ENCODE assay signal across 22 cellular contexts in genomic region chr5:10745133-10745532, GRCh38. TPM values are rescaled to one million over a fixed set of nuclear protein-coding genes. Genes with fewer than 3 reads are reported as not detected.
A peak's percentile ranks its signal among the peaks of the same experiment; 100 is the strongest.
DNase-seq lines count a peak whose midpoint lies in the region; ATAC-seq, FAIRE-seq and TF ChIP-seq lines count a peak whose summit lies in the region.
"Had no signal": no experiment of that assay in that cellular context is flagged by ENCODE, and none has a peak within 500 bp of the region (broad histone marks: within the 10 kb centered on the region; RNA-seq: fewer than 3 reads in every experiment).

No MANE protein-coding gene starts in this region.

- in situ Hi-C loops in GM13977 (cut with MboI; ENCODE audit: low pct_unique_long_range_greater_than_20kb, low sequenced_read_pairs, unreplicated experiment), result no loop called here

- peak overlapping the region; percentile 47 for H3K27ac ChIP-seq in left ventricle myocardium inferior (replicated peaks)

- DNase-seq in ELR (ENCODE audit: low read depth), result peak; percentile 24
- DNase-seq in bronchial epithelial cell (ENCODE audit: low read depth), result peak; percentile 76
- no peak for DNase-seq in left ventricle myocardium inferior
- DNase-seq in sciatic nerve (ENCODE audit: low spot score), result no peak
- DNase-seq in activated naive CD4-positive, alpha-beta T cell treated with anti-CD3 and anti-CD28 coated beads, Interleukin-2, amount 50 U/mL, for 72 hours (ENCODE audit: low spot score in 2 of 2), result no peak
- no peak for DNase-seq in GM13977 (ENCODE audit: low spot score)
- DNase-seq in GDM1 (lab: John Stamatoyannopoulos, UW), result no peak
- no peak for DNase-seq in DMS53 treated with DMSO at 0.1 percent for 48 hours (lab: John Stamatoyannopoulos, UW; ENCODE audit: unreplicated experiment)
- DNase-seq: activated CD4-positive, alpha-beta T cell treated with anti-CD3 and anti-CD28 coated beads for 36 hours; CD8-positive, alpha-beta memory T cell; DND-41; endodermal cell; hypothalamus; kidney; NCI-H1105 treated with DMSO at 0.1 percent for 48 hours; NCI-H524 treated with DMSO at 0.1 percent for 48 hours; pancreas; SHP77 had no signal

- peaks cover 11% of the 10 kb centered on the region for H3K9me3 ChIP-seq in left ventricle myocardium inferior (replicated peaks)
- H3K9me3 ChIP-seq: pancreas had no signal

- intact Hi-C loops in left ventricle myocardium inferior (cut with micrococcal nuclease), result no loop called here
- intact Hi-C loops in sciatic nerve (cut with DNase I), result no loop called here

- no peak for FAIRE-seq in bronchial epithelial cell (lab: Jason Lieb, UNC)
- FAIRE-seq: colon, kidney, pancreas had no signal

- H3K27me3 ChIP-seq in bronchial epithelial cell (ENCODE audit: control insufficient read depth, insufficient read depth, low read length) (no peaks in the 10 kb centered on the region), left ventricle myocardium inferior (ENCODE audit: low read depth) (no peaks in the 10 kb centered on the region)
- H3K27me3 ChIP-seq: pancreas had no signal

- H3K4me3 ChIP-seq in bronchial epithelial cell (ENCODE audit: low read depth, low read length) (no peak overlapping the region), left ventricle myocardium inferior (no peak overlapping the region)
- H3K4me3 ChIP-seq: pancreas had no signal

- H3K36me3 Mint-ChIP-seq in activated naive CD4-positive, alpha-beta T cell treated with anti-CD3 and anti-CD28 coated beads, Interleukin-2, amount 50 U/mL, for 72 hours, result peaks cover 51 to 52% of the 10 kb centered on the region in 2 donors

- H3K36me3 ChIP-seq in bronchial epithelial cell (ENCODE audit: control insufficient read depth, insufficient read depth, low read length) (peaks cover 6% of the 10 kb centered on the region), left ventricle myocardium inferior (peaks cover 71% of the 10 kb centered on the region)

- peaks cover 33% of the 10 kb centered on the region for H3K4me1 ChIP-seq in left ventricle myocardium inferior

- peak; percentile 26 for ATAC-seq in sciatic nerve
- ATAC-seq in activated naive CD4-positive, alpha-beta T cell treated with anti-CD3 and anti-CD28 coated beads, Interleukin-2, amount 50 U/mL, for 72 hours, result no peak
- ATAC-seq: activated CD4-positive, alpha-beta T cell treated with anti-CD3 and anti-CD28 coated beads for 36 hours; HCT116; pancreas; stimulated activated effector memory CD8-positive, alpha-beta T cell treated with anti-CD3 and anti-CD28 coated beads, Interleukin-12 subunit alpha, Interleukin-12 subunit beta, amount 100 ng/mL, for 72 hours had no signal

- TF ChIP-seq CTCF in bronchial epithelial cell (IDR thresholded peaks at IDR 0.05; ENCODE audit: insufficient read depth, low read length, severe bottlenecking) (no peak), left ventricle myocardium inferior (IDR thresholded peaks at IDR 0.05; ENCODE audit: borderline replicate concordance) (no peak), GM13977 (IDR thresholded peaks at IDR 0.05; ENCODE audit: extremely low read depth, insufficient read depth, missing control alignments) (no peak)

- H3K9me3 Mint-ChIP-seq in activated naive CD4-positive, alpha-beta T cell treated with anti-CD3 and anti-CD28 coated beads, Interleukin-2, amount 50 U/mL, for 72 hours, result peaks cover 0 to 8% of the 10 kb centered on the region in 2 donors
- H3K9me3 Mint-ChIP-seq: CD8-positive, alpha-beta memory T cell had no signal

- H3K27ac Mint-ChIP-seq in activated naive CD4-positive, alpha-beta T cell treated with anti-CD3 and anti-CD28 coated beads, Interleukin-2, amount 50 U/mL, for 72 hours, result no peak overlapping the region
- H3K27ac Mint-ChIP-seq: activated CD4-positive, alpha-beta T cell treated with anti-CD3 and anti-CD28 coated beads for 36 hours; CD8-positive, alpha-beta memory T cell; endodermal cell; nephron; stimulated activated effector memory CD8-positive, alpha-beta T cell treated with anti-CD3 and anti-CD28 coated beads, Interleukin-12 subunit alpha, Interleukin-12 subunit beta, amount 100 ng/mL, for 72 hours had no signal

RNA-seq across cellular contexts. Expression of gene DAP, which starts 15.9 kb away (rescaled TPM):
- 10.5 and 11.8 TPM in 2 replicates for total RNA-seq in bronchial epithelial cell
- total RNA-seq in left ventricle myocardium inferior, result 22.9 TPM
- total RNA-seq in sciatic nerve, result 65.4 TPM
- total RNA-seq in activated naive CD4-positive, alpha-beta T cell treated with anti-CD3 and anti-CD28 coated beads, Interleukin-2, amount 50 U/mL, for 72 hours, result 10 to 100 TPM; 21.9 to 37.7 TPM

Comparison
In these comparisons a context has a peak if more than half of its experiments do, and no peak if none do; other contexts are left out.
1. DNase-seq: peak in ELR (single experiment) and bronchial epithelial cell (single experiment); none in left ventricle myocardium inferior (single experiment), sciatic nerve (single experiment), activated naive CD4-positive, alpha-beta T cell treated with anti-CD3 and anti-CD28 coated beads, Interleukin-2, amount 50 U/mL, for 72 hours (0 of 2), GM13977 (single experiment), GDM1 (single experiment) and DMS53 treated with DMSO at 0.1 percent for 48 hours (single experiment).